27 cellular contexts compared by ENCODE assay signal in genomic region chr20:33670715-33671499, GRCh38. TPM values are rescaled to one million over a fixed set of nuclear protein-coding genes. Genes with fewer than 3 reads are reported as not detected.
DNase-seq lines count a peak whose midpoint lies in the region; ATAC-seq, FAIRE-seq and TF ChIP-seq lines count a peak whose summit lies in the region.
"Had no signal": no experiment of that assay in that cellular context is flagged by ENCODE, and none has a peak within 500 bp of the region (broad histone marks: within the 10 kb centered on the region; RNA-seq: fewer than 3 reads in every experiment).

No MANE protein-coding gene starts in this region.

- H3K4me1 ChIP-seq in HepG2 (ENCODE audit: insufficient read depth, low read length) (peaks cover 48% of the 10 kb centered on the region), right lobe of liver (peaks cover 0 to 21% (median 3%) of the 10 kb centered on the region in 4 donors), RWPE2 (ENCODE audit: insufficient read depth, poor library complexity, severe bottlenecking) (peaks cover 3% of the 10 kb centered on the region)
- H3K4me1 ChIP-seq: foreskin keratinocyte had no signal

- no peak for FAIRE-seq in HepG2 (lab: Jason Lieb, UNC)
- FAIRE-seq: bronchial epithelial cell, G401.6, HTR-8/SVneo had no signal

- POLR2A ChIA-PET in HepG2 (lab: Yijun Ruan, JAX): no interaction called here

- H3K9me3 Mint-ChIP-seq in nephron progenitor cell: no peaks in the 10 kb centered on the region
- H3K9me3 Mint-ChIP-seq: H9, natural killer cell had no signal

- BruUV-seq in HepG2 (replicated peaks; lab: Mats Ljungman, UMichigan): no TSS peak

- H3K36me3 ChIP-seq in HepG2 (replicated peaks in 1 of 2; ENCODE audit: control insufficient read depth in 1 of 2, insufficient read depth in 2 of 2, low read length in 2 of 2) (peaks cover 19 to 41% of the 10 kb centered on the region in 2 experiments), right lobe of liver (peaks cover 0 to 1% (median 0%) of the 10 kb centered on the region in 4 donors), RWPE2 (ENCODE audit: low read depth) (peaks cover 9% of the 10 kb centered on the region)

- H3K36me3 Mint-ChIP-seq in nephron progenitor cell (ENCODE audit: low read depth): peaks cover 18% of the 10 kb centered on the region
- H3K36me3 Mint-ChIP-seq: natural killer cell had no signal

- H3K27me3 Mint-ChIP-seq in nephron progenitor cell (ENCODE audit: low read depth, poor library complexity): no peaks in the 10 kb centered on the region

- H3K4me3 Mint-ChIP-seq in nephron progenitor cell: peak overlapping the region; percentile 61
- H3K4me3 Mint-ChIP-seq: H9, natural killer cell had no signal

- intact Hi-C loops in HepG2 (cut with micrococcal nuclease; ENCODE audit: unreplicated experiment) (loop anchor here (5.0 kb wide), 2 partner anchors 61 to 326 kb away; partner anchors contain the start of gene ZNF341), right lobe of liver (cut with DNase I) (loop anchor here in 1 of 2 donors (10.0 kb wide), 1 partner anchor 54 kb away; the partner anchor contains the start of gene PXMP4)

- H3K4me3 ChIP-seq in HepG2 (replicated peaks in 1 of 3; ENCODE audit: insufficient read depth in 1 of 3, low read depth in 2 of 3, low read length in 3 of 3) (no peak overlapping the region), right lobe of liver (no peak overlapping the region), RWPE2 (ENCODE audit: severe bottlenecking) (no peak overlapping the region)
- H3K4me3 ChIP-seq: smooth muscle cell had no signal

- H3K27ac ChIP-seq in HepG2 (ENCODE audit: extremely low read length, insufficient read depth, low read length) (no peak overlapping the region), right lobe of liver (no peak overlapping the region), RWPE2 (ENCODE audit: poor library complexity, severe bottlenecking) (no peak overlapping the region)
- H3K27ac ChIP-seq: foreskin keratinocyte had no signal

- peaks cover 24% of the 10 kb centered on the region for H3K79me2 ChIP-seq in HepG2 (ENCODE audit: insufficient read depth, low read length)

- H4K20me1 ChIP-seq in HepG2 (ENCODE audit: insufficient read depth, low read length): 0 out of 2 replicates have a peak, but pooled peaks cover 3% of the 10 kb centered on the region

- H3K27me3 ChIP-seq in HepG2 (ENCODE audit: control insufficient read depth in 1 of 2, insufficient read depth in 2 of 2, low read length in 2 of 2) (peaks cover 0 to 3% of the 10 kb centered on the region in 2 experiments; a peak in 1 of 5 replicates), right lobe of liver (no peaks in the 10 kb centered on the region), RWPE2 (ENCODE audit: insufficient read depth, poor library complexity, severe bottlenecking) (no peaks in the 10 kb centered on the region)
- H3K27me3 ChIP-seq: foreskin keratinocyte had no signal

- no peak overlapping the region for H2AFZ ChIP-seq in HepG2 (ENCODE audit: low read length)

- ATAC-seq in HepG2 (no peak), right lobe of liver (no peak), RWPE2 (ENCODE audit: low read depth) (no peak), GM21367 (IDR thresholded peaks at IDR 0.05; ENCODE audit: unreplicated experiment) (no peak)
- ATAC-seq: foreskin keratinocyte, natural killer cell had no signal

- in situ Hi-C loops in HepG2 (cut with HindIII; ENCODE audit: extremely low pct_ligation_motif_present, low pct_unique_long_range_greater_than_20kb): no loop called here

- WGBS in HepG2 (ENCODE audit: low lambda C conversion rate): 75% methylated on average over 6 of the region's 6 CpGs
- WGBS in right lobe of liver (ENCODE audit: insufficient coverage, low coverage, low lambda C conversion rate, missing lambda C conversion rate): 66% methylated on average over 4 of the region's 6 CpGs

- DNase-seq in HepG2 (ENCODE audit: low spot score) (no peak), right lobe of liver (no peak), RWPE2 (ENCODE audit: low spot score) (peak; percentile 78), nephron progenitor cell (no peak), germinal center (ENCODE audit: low spot score) (no peak)
- no peak for DNase-seq in effector CD8-positive, alpha-beta T cell (lab: John Stamatoyannopoulos, UW)
- DNase-seq: activated CD4-positive, alpha-beta T cell treated with anti-CD3 and anti-CD28 coated beads, Interleukin-2, amount 50 U/mL, for 1 hour; activated naive CD4-positive, alpha-beta T cell treated with anti-CD3 and anti-CD28 coated beads, Interleukin-2, amount 50 U/mL, for 16 hours; activated T-cell treated with anti-CD3 and anti-CD28 coated beads, Interleukin-2, amount 50 U/mL, for 1 hour; dermis blood vessel endothelial cell; foreskin keratinocyte; H9; mesenchymal stem cell; natural killer cell; NCI-H1105 treated with DMSO at 0.1 percent for 48 hours; NCI-H2107; NCI-H510A; NK-92 treated with Interleukin-12 subunit alpha and Interleukin-12 subunit beta, amount 100 ng/mL, for 24 hours; RPMI8226; stimulated activated CD4-positive, alpha-beta T cell treated with anti-CD3 and anti-CD28 coated beads, Interleukin-4, amount 100 ng/mL, for 1 hour had no signal

- CTCF ChIA-PET in HepG2 (lab: Yijun Ruan, JAX; ENCODE audit: low intra/inter-chr PET ratio, low total read pairs): no interaction called here

- TF ChIP-seq RAD21 in HepG2 (CRISPR knock-in tag; IDR thresholded peaks at IDR 0.05): no peak

- TF ChIP-seq POLR2A in HepG2 (IDR thresholded peaks at IDR 0.05; ENCODE audit: insufficient read depth in 1 of 2, low read depth in 2 of 2, low read length in 2 of 2) (no peak), right lobe of liver (IDR thresholded peaks at IDR 0.05) (no peak)

- H3K4me2 ChIP-seq in HepG2 (ENCODE audit: low read depth, low read length): peak overlapping the region; percentile 83; the same call in 1 of the 2 replicates
- H3K4me2 ChIP-seq: smooth muscle cell had no signal

- TF ChIP-seq CTCF in HepG2 (CRISPR knock-in tag; IDR thresholded peaks at IDR 0.05) (no peak), right lobe of liver (IDR thresholded peaks at IDR 0.05) (no peak), RWPE2 (IDR thresholded peaks at IDR 0.05; ENCODE audit: poor library complexity, severe bottlenecking) (no peak), nephron progenitor cell (IDR thresholded peaks at IDR 0.05) (no peak)

- peak overlapping the region; percentile 72 for H3K27ac Mint-ChIP-seq in nephron progenitor cell
- H3K27ac Mint-ChIP-seq: natural killer cell had no signal

- peaks cover 45% of the 10 kb centered on the region for H3K4me1 Mint-ChIP-seq in nephron progenitor cell

- no peak for TF ChIP-seq EP300 in HepG2 (IDR thresholded peaks at IDR 0.05; ENCODE audit: low read depth in 2 of 2, low read length in 2 of 2)
- no peak for TF ChIP-seq EP300 in HepG2 (CRISPR knock-in tag; IDR thresholded peaks at IDR 0.05; ENCODE audit: borderline replicate concordance)

- peak overlapping the region; percentile 7; the same call in 1 of the 2 replicates for H3K9ac ChIP-seq in HepG2 (ENCODE audit: insufficient read depth, low read depth, low read length)

- H3K9me3 ChIP-seq in HepG2 (ENCODE audit: low read length): no peaks in the 10 kb centered on the region
- no peaks in the 10 kb centered on the region for H3K9me3 ChIP-seq in right lobe of liver
- H3K9me3 ChIP-seq in RWPE2 (ENCODE audit: severe bottlenecking): no peaks in the 10 kb centered on the region

RNA-seq across cellular contexts. Expression of gene NECAB3, which starts 3.3 kb away (rescaled TPM):
- total RNA-seq in HepG2 (2016; rRNA removed; fragmentation: Illumina TruSeq; extraction: Trizol) (26.4 and 61.5 TPM in 2 replicates), right lobe of liver (10 to 100 TPM; 13.2 to 21.9 (median 19.2) TPM)
- 43.9 and 46.0 TPM in 2 replicates for total RNA-seq in HepG2 (2016; cell fraction: cytosol; rRNA removed; fragmentation: Illumina TruSeq; extraction: Trizol; ENCODE audit: low read depth)
- total RNA-seq in HepG2 (2016; cell fraction: insoluble cytoplasmic fraction; rRNA removed; fragmentation: Illumina TruSeq; extraction: Trizol): 23.2 and 62.1 TPM in 2 replicates
- 62.7 and 67.8 TPM in 2 replicates for total RNA-seq in HepG2 (2016; cell fraction: membrane; rRNA removed; fragmentation: Illumina TruSeq; extraction: Trizol)
- total RNA-seq in HepG2 (2016; cell fraction: nucleus; rRNA removed; fragmentation: Illumina TruSeq; extraction: Trizol): 71.4 and 86.1 TPM in 2 replicates
- 65.5 and 81.8 TPM in 2 replicates for polyA plus RNA-seq in HepG2 (2011; rRNA removed)
- polyA plus RNA-seq in HepG2 (2011; cell fraction: cytosol; rRNA removed): 30.3 and 70.4 TPM in 2 replicates
- 585 and 688 TPM in 2 replicates for polyA plus RNA-seq in HepG2 (2011; cell fraction: nucleus; rRNA removed)
- 32.0 and 41.2 TPM in 2 replicates for polyA plus RNA-seq in HepG2 (2012)
- 18.6 and 21.1 TPM in 2 replicates for polyA plus RNA-seq in HepG2 (2016; cell fraction: cytosol; fragmentation: Illumina TruSeq; extraction: Trizol; ENCODE audit: low read depth)
- polyA plus RNA-seq in HepG2 (2016; cell fraction: insoluble cytoplasmic fraction; fragmentation: Illumina TruSeq; extraction: Trizol; ENCODE audit: low read depth): 21.8 and 29.6 TPM in 2 replicates
- polyA plus RNA-seq in HepG2 (2016; cell fraction: membrane; fragmentation: Illumina TruSeq; extraction: Trizol; ENCODE audit: low read depth): 29.2 TPM in 2 replicates
- polyA plus RNA-seq in HepG2 (2016; cell fraction: nucleus; fragmentation: Illumina TruSeq; extraction: Trizol; ENCODE audit: insufficient read depth, low read depth): 161 and 163 TPM in 2 replicates
- 148 and 154 TPM in 2 replicates for polyA minus RNA-seq in HepG2 (2011; rRNA and poly(A)+ RNA removed; ENCODE audit: low replicate concordance)
- 27.1 and 33.2 TPM in 2 replicates for polyA minus RNA-seq in HepG2 (2011; cell fraction: cytosol; rRNA and poly(A)+ RNA removed)
- 103 and 112 TPM in 2 replicates for polyA minus RNA-seq in HepG2 (2011; cell fraction: nucleus; rRNA and poly(A)+ RNA removed)

RNA-seq across cellular contexts. Expression of gene ACTL10, which starts 4.2 kb away (rescaled TPM):
- not detected in 2 replicates for total RNA-seq in HepG2 (2016; rRNA removed; fragmentation: Illumina TruSeq; extraction: Trizol)
- not detected in 2 replicates for total RNA-seq in HepG2 (2016; cell fraction: cytosol; rRNA removed; fragmentation: Illumina TruSeq; extraction: Trizol; ENCODE audit: low read depth)
- not detected in 2 replicates for total RNA-seq in HepG2 (2016; cell fraction: insoluble cytoplasmic fraction; rRNA removed; fragmentation: Illumina TruSeq; extraction: Trizol)
- total RNA-seq in HepG2 (2016; cell fraction: membrane; rRNA removed; fragmentation: Illumina TruSeq; extraction: Trizol): not detected in 2 replicates
- total RNA-seq in HepG2 (2016; cell fraction: nucleus; rRNA removed; fragmentation: Illumina TruSeq; extraction: Trizol): not detected in 2 replicates
- polyA plus RNA-seq in HepG2 (2011; rRNA removed): not detected in 2 replicates
- polyA plus RNA-seq in HepG2 (2011; cell fraction: cytosol; rRNA removed): not detected in 2 replicates
- not detected in 2 replicates for polyA plus RNA-seq in HepG2 (2011; cell fraction: nucleus; rRNA removed)
- 0.11 and 0.12 TPM in 2 replicates for polyA plus RNA-seq in HepG2 (2012)
- polyA plus RNA-seq in HepG2 (2016; cell fraction: cytosol; fragmentation: Illumina TruSeq; extraction: Trizol; ENCODE audit: low read depth): not detected in 2 replicates
- polyA plus RNA-seq in HepG2 (2016; cell fraction: insoluble cytoplasmic fraction; fragmentation: Illumina TruSeq; extraction: Trizol; ENCODE audit: low read depth): not detected in 2 replicates
- not detected in 2 replicates for polyA plus RNA-seq in HepG2 (2016; cell fraction: membrane; fragmentation: Illumina TruSeq; extraction: Trizol; ENCODE audit: low read depth)
- polyA plus RNA-seq in HepG2 (2016; cell fraction: nucleus; fragmentation: Illumina TruSeq; extraction: Trizol; ENCODE audit: insufficient read depth, low read depth): not detected in 2 replicates
- polyA minus RNA-seq in HepG2 (2011; rRNA and poly(A)+ RNA removed; ENCODE audit: low replicate concordance): 0.12 and 3.5 TPM in 2 replicates
- polyA minus RNA-seq in HepG2 (2011; cell fraction: cytosol; rRNA and poly(A)+ RNA removed): not detected in 2 replicates
- not detected in 2 replicates for polyA minus RNA-seq in HepG2 (2011; cell fraction: nucleus; rRNA and poly(A)+ RNA removed)
- total RNA-seq in right lobe of liver: 1 to 10 TPM in 1 of 6 experiments, under 1 TPM in 4, not detected in 1; 0.20 to 1.1 (median 0.56) TPM

RNA-seq across cellular contexts. Expression of gene C20orf144, which starts 8.8 kb away (rescaled TPM):
- 0.09 and 0.14 TPM in 2 replicates for total RNA-seq in HepG2 (2016; rRNA removed; fragmentation: Illumina TruSeq; extraction: Trizol)
- 0.30 and 0.35 TPM in 2 replicates for total RNA-seq in HepG2 (2016; cell fraction: cytosol; rRNA removed; fragmentation: Illumina TruSeq; extraction: Trizol; ENCODE audit: low read depth)
- total RNA-seq in HepG2 (2016; cell fraction: insoluble cytoplasmic fraction; rRNA removed; fragmentation: Illumina TruSeq; extraction: Trizol): 0.11 TPM in 1 of 2 replicates, not detected in the other
- total RNA-seq in HepG2 (2016; cell fraction: membrane; rRNA removed; fragmentation: Illumina TruSeq; extraction: Trizol): 0.37 and 0.38 TPM in 2 replicates
- 0.31 and 0.37 TPM in 2 replicates for total RNA-seq in HepG2 (2016; cell fraction: nucleus; rRNA removed; fragmentation: Illumina TruSeq; extraction: Trizol)
- 0.16 TPM in 2 replicates for polyA plus RNA-seq in HepG2 (2011; rRNA removed)
- polyA plus RNA-seq in HepG2 (2011; cell fraction: cytosol; rRNA removed): 0.17 and 0.29 TPM in 2 replicates
- 0.18 and 0.24 TPM in 2 replicates for polyA plus RNA-seq in HepG2 (2011; cell fraction: nucleus; rRNA removed)
- polyA plus RNA-seq in HepG2 (2012): 0.21 and 0.32 TPM in 2 replicates
- 0.12 and 0.15 TPM in 2 replicates for polyA plus RNA-seq in HepG2 (2016; cell fraction: cytosol; fragmentation: Illumina TruSeq; extraction: Trizol; ENCODE audit: low read depth)
- 0.20 and 0.21 TPM in 2 replicates for polyA plus RNA-seq in HepG2 (2016; cell fraction: insoluble cytoplasmic fraction; fragmentation: Illumina TruSeq; extraction: Trizol; ENCODE audit: low read depth)
- polyA plus RNA-seq in HepG2 (2016; cell fraction: membrane; fragmentation: Illumina TruSeq; extraction: Trizol; ENCODE audit: low read depth): 0.27 and 0.39 TPM in 2 replicates
- not detected in 2 replicates for polyA plus RNA-seq in HepG2 (2016; cell fraction: nucleus; fragmentation: Illumina TruSeq; extraction: Trizol; ENCODE audit: insufficient read depth, low read depth)
- polyA minus RNA-seq in HepG2 (2011; rRNA and poly(A)+ RNA removed; ENCODE audit: low replicate concordance): 0.58 TPM in 1 of 2 replicates, not detected in the other
- not detected in 2 replicates for polyA minus RNA-seq in HepG2 (2011; cell fraction: cytosol; rRNA and poly(A)+ RNA removed)
- 0.26 TPM in 1 of 2 replicates, not detected in the other for polyA minus RNA-seq in HepG2 (2011; cell fraction: nucleus; rRNA and poly(A)+ RNA removed)
- under 1 TPM in 1 of 6 experiments, not detected in 5; 0.18 TPM for total RNA-seq in right lobe of liver
- total RNA-seq: bronchial epithelial cell, dermis blood vessel endothelial cell, epithelial cell of proximal tubule, subcutaneous adipose tissue had no signal
- polyA plus RNA-seq: foreskin keratinocyte had no signal

RNA-seq across cellular contexts. Expression of gene E2F1, which starts 15.3 kb away (rescaled TPM):
- total RNA-seq in HepG2 (2016; rRNA removed; fragmentation: Illumina TruSeq; extraction: Trizol) (25.3 and 39.4 TPM in 2 replicates), right lobe of liver (1 to 10 TPM in 2 of 6 experiments, under 1 TPM in 4; 0.24 to 8.8 (median 0.77) TPM)
- total RNA-seq in HepG2 (2016; cell fraction: cytosol; rRNA removed; fragmentation: Illumina TruSeq; extraction: Trizol; ENCODE audit: low read depth): 23.5 and 26.5 TPM in 2 replicates
- 22.9 and 41.6 TPM in 2 replicates for total RNA-seq in HepG2 (2016; cell fraction: insoluble cytoplasmic fraction; rRNA removed; fragmentation: Illumina TruSeq; extraction: Trizol)
- 49.7 and 51.9 TPM in 2 replicates for total RNA-seq in HepG2 (2016; cell fraction: membrane; rRNA removed; fragmentation: Illumina TruSeq; extraction: Trizol)
- 29.5 and 34.7 TPM in 2 replicates for total RNA-seq in HepG2 (2016; cell fraction: nucleus; rRNA removed; fragmentation: Illumina TruSeq; extraction: Trizol)
- polyA plus RNA-seq in HepG2 (2011; rRNA removed): 22.5 and 25.5 TPM in 2 replicates
- polyA plus RNA-seq in HepG2 (2011; cell fraction: cytosol; rRNA removed): 14.5 and 25.4 TPM in 2 replicates
- 50.7 and 66.4 TPM in 2 replicates for polyA plus RNA-seq in HepG2 (2011; cell fraction: nucleus; rRNA removed)
- polyA plus RNA-seq in HepG2 (2012): 14.4 and 23.5 TPM in 2 replicates
- polyA plus RNA-seq in HepG2 (2016; cell fraction: cytosol; fragmentation: Illumina TruSeq; extraction: Trizol; ENCODE audit: low read depth): 39.6 and 41.6 TPM in 2 replicates
- polyA plus RNA-seq in HepG2 (2016; cell fraction: insoluble cytoplasmic fraction; fragmentation: Illumina TruSeq; extraction: Trizol; ENCODE audit: low read depth): 32.3 and 37.3 TPM in 2 replicates
- polyA plus RNA-seq in HepG2 (2016; cell fraction: membrane; fragmentation: Illumina TruSeq; extraction: Trizol; ENCODE audit: low read depth): 56.5 and 59.4 TPM in 2 replicates
- 97.6 and 106 TPM in 2 replicates for polyA plus RNA-seq in HepG2 (2016; cell fraction: nucleus; fragmentation: Illumina TruSeq; extraction: Trizol; ENCODE audit: insufficient read depth, low read depth)
- 35.0 and 64.5 TPM in 2 replicates for polyA minus RNA-seq in HepG2 (2011; rRNA and poly(A)+ RNA removed; ENCODE audit: low replicate concordance)
- polyA minus RNA-seq in HepG2 (2011; cell fraction: cytosol; rRNA and poly(A)+ RNA removed): 7.4 and 10.7 TPM in 2 replicates
- 8.0 and 10.6 TPM in 2 replicates for polyA minus RNA-seq in HepG2 (2011; cell fraction: nucleus; rRNA and poly(A)+ RNA removed)

RNA-seq across cellular contexts. Expression of gene PXMP4, which starts 49.2 kb away (rescaled TPM):
- total RNA-seq in HepG2 (2016; rRNA removed; fragmentation: Illumina TruSeq; extraction: Trizol) (not detected in 2 replicates), right lobe of liver (10 to 100 TPM in 4 of 6 experiments, 1 to 10 TPM in 2; 5.5 to 17.8 (median 12.9) TPM)
- not detected in 2 replicates for total RNA-seq in HepG2 (2016; cell fraction: cytosol; rRNA removed; fragmentation: Illumina TruSeq; extraction: Trizol; ENCODE audit: low read depth)
- not detected in 2 replicates for total RNA-seq in HepG2 (2016; cell fraction: insoluble cytoplasmic fraction; rRNA removed; fragmentation: Illumina TruSeq; extraction: Trizol)
- total RNA-seq in HepG2 (2016; cell fraction: membrane; rRNA removed; fragmentation: Illumina TruSeq; extraction: Trizol): not detected in 2 replicates
- total RNA-seq in HepG2 (2016; cell fraction: nucleus; rRNA removed; fragmentation: Illumina TruSeq; extraction: Trizol): not detected in 2 replicates
- polyA plus RNA-seq in HepG2 (2011; rRNA removed): not detected in 2 replicates
- polyA plus RNA-seq in HepG2 (2011; cell fraction: cytosol; rRNA removed): 0.01 TPM in 1 of 2 replicates, not detected in the other
- polyA plus RNA-seq in HepG2 (2011; cell fraction: nucleus; rRNA removed): not detected in 2 replicates
- 0.07 TPM in 1 of 2 replicates, not detected in the other for polyA plus RNA-seq in HepG2 (2012)
- not detected in 2 replicates for polyA plus RNA-seq in HepG2 (2016; cell fraction: cytosol; fragmentation: Illumina TruSeq; extraction: Trizol; ENCODE audit: low read depth)
- polyA plus RNA-seq in HepG2 (2016; cell fraction: insoluble cytoplasmic fraction; fragmentation: Illumina TruSeq; extraction: Trizol; ENCODE audit: low read depth): not detected in 2 replicates
- not detected in 2 replicates for polyA plus RNA-seq in HepG2 (2016; cell fraction: membrane; fragmentation: Illumina TruSeq; extraction: Trizol; ENCODE audit: low read depth)
- not detected in 2 replicates for polyA plus RNA-seq in HepG2 (2016; cell fraction: nucleus; fragmentation: Illumina TruSeq; extraction: Trizol; ENCODE audit: insufficient read depth, low read depth)
- 0.20 and 11.4 TPM in 2 replicates for polyA minus RNA-seq in HepG2 (2011; rRNA and poly(A)+ RNA removed; ENCODE audit: low replicate concordance)
- not detected in 2 replicates for polyA minus RNA-seq in HepG2 (2011; cell fraction: cytosol; rRNA and poly(A)+ RNA removed)
- not detected in 2 replicates for polyA minus RNA-seq in HepG2 (2011; cell fraction: nucleus; rRNA and poly(A)+ RNA removed)
